ENCODE assay signal across 11 cellular contexts in the genomic region with DNA sequence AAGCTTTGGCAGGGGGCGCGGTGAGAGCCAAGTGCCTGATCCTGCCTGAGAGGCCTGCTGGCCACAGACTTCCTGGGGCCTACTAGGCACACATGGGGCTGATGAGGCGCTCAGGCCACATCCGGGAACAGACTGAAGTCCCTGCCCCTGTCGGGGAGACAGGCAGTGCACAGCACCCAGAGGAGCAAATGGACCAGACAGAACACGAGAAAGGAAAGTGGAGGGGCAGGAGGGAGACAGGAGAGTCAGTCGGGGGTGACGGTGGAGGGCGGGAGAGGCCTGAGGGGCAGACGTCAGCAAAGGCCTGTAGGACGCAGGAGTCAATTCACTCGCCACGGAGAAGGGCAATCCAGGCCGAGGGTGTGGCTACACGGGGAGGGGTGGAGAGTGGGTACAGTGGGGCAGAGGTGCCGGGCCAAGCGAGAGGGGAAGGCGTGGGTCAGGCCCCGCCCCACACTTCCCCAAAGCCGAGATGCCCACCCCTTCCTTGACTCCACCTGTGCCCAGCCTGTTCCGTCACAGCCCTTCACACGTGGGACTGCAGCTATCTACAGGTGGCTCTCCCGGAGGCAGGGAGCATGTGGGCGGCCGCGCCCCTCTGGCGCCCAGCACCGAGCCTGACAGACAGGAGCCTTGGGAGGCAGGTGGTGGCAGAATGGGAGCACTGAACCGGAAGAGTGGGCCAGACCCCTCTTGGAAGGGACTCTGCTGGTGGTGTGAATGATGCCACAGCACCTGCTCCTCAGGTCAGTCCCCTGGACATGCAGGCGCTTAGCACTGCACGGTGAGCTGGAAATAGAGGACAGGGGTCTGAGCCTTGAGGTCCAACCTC. TPM values are rescaled to one million over a fixed set of nuclear protein-coding genes. Genes with fewer than 3 reads are reported as not detected.
DNase-seq lines count a peak whose midpoint lies in the region; ATAC-seq and TF ChIP-seq lines count a peak whose summit lies in the region.
"Had no signal": no experiment of that assay in that cellular context is flagged by ENCODE, and none has a peak within 500 bp of the region (broad histone marks: within the 10 kb centered on the region; RNA-seq: fewer than 3 reads in every experiment).

No MANE protein-coding gene starts in this region.

- ATAC-seq in left ventricle myocardium superior (peak; percentile 5), right lobe of liver (no peak), upper lobe of left lung (ENCODE audit: low FRiP score in 2 of 2) (peak; percentile 56)
- peak; percentile 54 for ATAC-seq in activated T-helper 17 cell treated with anti-CD3 and anti-CD28 coated beads, Interleukin-2, amount 50 U/mL, for 72 hours (replicated peaks)

- no peak overlapping the region for H3K27ac ChIP-seq in right atrium auricular region
- no peak overlapping the region for H3K27ac ChIP-seq in right lobe of liver
- H3K27ac ChIP-seq in upper lobe of left lung, result peak overlapping the region in 3 of 4 donors; percentile 2 to 54 (median 32)
- H3K27ac ChIP-seq in GM23248, result no peak overlapping the region
- H3K27ac ChIP-seq: C4-2B, neutrophil had no signal

- no peaks in the 10 kb centered on the region for H3K4me1 ChIP-seq in right atrium auricular region
- H3K4me1 ChIP-seq in right lobe of liver, result peaks cover 0 to 16% (median 8%) of the 10 kb centered on the region in 4 donors
- H3K4me1 ChIP-seq in upper lobe of left lung, result peaks cover 0 to 6% (median 2%) of the 10 kb centered on the region in 4 donors
- no peaks in the 10 kb centered on the region for H3K4me1 ChIP-seq in GM23248 (ENCODE audit: insufficient read depth)

- no peak for TF ChIP-seq EP300 in upper lobe of left lung (IDR thresholded peaks at IDR 0.05)

- in situ Hi-C loops in GM23248 (cut with MboI), result no loop called here

- H3K79me2 ChIP-seq in GM23248 (ENCODE audit: insufficient read depth), result peaks cover 19% of the 10 kb centered on the region; the same call in 1 of the 2 replicates

- H3K27ac Mint-ChIP-seq in activated T-helper 17 cell treated with anti-CD3 and anti-CD28 coated beads, Interleukin-2, amount 50 U/mL, for 72 hours, result peak overlapping the region; percentile 84

- no peaks in the 10 kb centered on the region for H3K27me3 Mint-ChIP-seq in activated T-helper 17 cell treated with anti-CD3 and anti-CD28 coated beads, Interleukin-2, amount 50 U/mL, for 72 hours

- H3F3A ChIP-seq in GM23248 (ENCODE audit: insufficient read depth), result peaks cover 23% of the 10 kb centered on the region

- TF ChIP-seq CTCF in right atrium auricular region (IDR thresholded peaks at IDR 0.05), result no peak
- TF ChIP-seq CTCF in right lobe of liver (IDR thresholded peaks at IDR 0.05), result no peak
- peak in 1 of 6 experiments; percentile 4 for TF ChIP-seq CTCF in upper lobe of left lung (IDR thresholded peaks at IDR 0.05)

- no peak for TF ChIP-seq POLR2A in right lobe of liver (IDR thresholded peaks at IDR 0.05)
- TF ChIP-seq POLR2A in upper lobe of left lung (IDR thresholded peaks at IDR 0.05), result no peak

- H3K27me3 ChIP-seq in right atrium auricular region (no peaks in the 10 kb centered on the region), right lobe of liver (no peaks in the 10 kb centered on the region), upper lobe of left lung (no peaks in the 10 kb centered on the region), GM23248 (replicated peaks; ENCODE audit: insufficient read depth) (no peaks in the 10 kb centered on the region)
- H3K27me3 ChIP-seq: neutrophil had no signal

- H3K4me2 ChIP-seq in GM23248 (ENCODE audit: unreplicated experiment), result no peak overlapping the region

- H4K20me1 ChIP-seq in GM23248 (ENCODE audit: insufficient read depth), result no peaks in the 10 kb centered on the region

- peak overlapping the region; percentile 66 for H3K4me3 Mint-ChIP-seq in activated T-helper 17 cell treated with anti-CD3 and anti-CD28 coated beads, Interleukin-2, amount 50 U/mL, for 72 hours

- H3K36me3 ChIP-seq in right atrium auricular region (peaks cover 98% of the 10 kb centered on the region), right lobe of liver (peaks cover 6 to 94% (median 50%) of the 10 kb centered on the region in 4 donors), upper lobe of left lung (peaks cover 29 to 98% (median 83%) of the 10 kb centered on the region in 4 donors), GM23248 (ENCODE audit: low read depth) (peaks cover 62% of the 10 kb centered on the region)

- no peaks in the 10 kb centered on the region for H3K9me2 ChIP-seq in GM23248 (ENCODE audit: insufficient read depth)

- H3K36me3 Mint-ChIP-seq in activated T-helper 17 cell treated with anti-CD3 and anti-CD28 coated beads, Interleukin-2, amount 50 U/mL, for 72 hours (ENCODE audit: low read depth), result peaks cover 100% of the 10 kb centered on the region

- H3K9ac ChIP-seq in GM23248, result no peak overlapping the region

- H3K9me3 ChIP-seq in right atrium auricular region, result no peaks in the 10 kb centered on the region
- no peaks in the 10 kb centered on the region for H3K9me3 ChIP-seq in right lobe of liver
- H3K9me3 ChIP-seq in upper lobe of left lung, result no peaks in the 10 kb centered on the region
- H3K9me3 ChIP-seq in GM23248 (ENCODE audit: low read depth), result no peaks in the 10 kb centered on the region
- H3K9me3 ChIP-seq: neutrophil had no signal

- no peak for DNase-seq in left ventricle myocardium superior
- no peak for DNase-seq in right atrium auricular region (ENCODE audit: low spot score)
- DNase-seq in right lobe of liver, result peak; percentile 19 to 49 (median 43)
- peak in 1 of 2 donors; percentile 82 for DNase-seq in upper lobe of left lung
- DNase-seq in NK-92 treated with Interleukin-12 subunit alpha and Interleukin-12 subunit beta, amount 100 ng/mL, for 24 hours (lab: John Stamatoyannopoulos, UW), result no peak
- no peak for DNase-seq in GM23248
- DNase-seq in C1 segment of cervical spinal cord (lab: John Stamatoyannopoulos, UW), result no peak
- DNase-seq: NCI-H2029 treated with DMSO at 0.1 percent for 48 hours had no signal

- 76% methylated on average over 12 of the region's 31 CpGs for WGBS in right lobe of liver (ENCODE audit: insufficient coverage, low coverage, low lambda C conversion rate, missing lambda C conversion rate)
- WGBS in upper lobe of left lung, 2 donors, result 70 to 83% methylated on average over 24 to 30 of the region's 31 CpGs
- 81 to 88% methylated on average over 20 to 31 of the region's 31 CpGs for WGBS in GM23248 (ENCODE audit: low coverage in 1 of 2, low lambda C conversion rate in 2 of 2, missing lambda C conversion rate in 2 of 2), 2 experiments

- H3K9me3 Mint-ChIP-seq in activated T-helper 17 cell treated with anti-CD3 and anti-CD28 coated beads, Interleukin-2, amount 50 U/mL, for 72 hours, result no peaks in the 10 kb centered on the region

- H3K4me3 ChIP-seq in right atrium auricular region (no peak overlapping the region), right lobe of liver (no peak overlapping the region), upper lobe of left lung (no peak overlapping the region), GM23248 (no peak overlapping the region)

- no peak overlapping the region for H2AFZ ChIP-seq in GM23248

- peaks cover 12% of the 10 kb centered on the region for H3K4me1 Mint-ChIP-seq in activated T-helper 17 cell treated with anti-CD3 and anti-CD28 coated beads, Interleukin-2, amount 50 U/mL, for 72 hours

- intact Hi-C loops in left ventricle myocardium superior (cut with micrococcal nuclease), result no loop called here
- intact Hi-C loops in right lobe of liver (cut with DNase I), result no loop called here

RNA-seq across cellular contexts. Expression of a gene that starts 20.5 kb away (rescaled TPM):
- total RNA-seq in left ventricle myocardium superior (19.9 TPM), right atrium auricular region (10 to 100 TPM; 12.2 to 14.2 TPM), right lobe of liver (10 to 100 TPM; 16.1 to 24.7 (median 19.5) TPM), upper lobe of left lung (10 to 100 TPM; 17.2 to 30.4 (median 22.4) TPM)
- 10 to 100 TPM; 86.5 to 96.8 TPM for total RNA-seq in activated T-helper 17 cell treated with anti-CD3 and anti-CD28 coated beads, Interleukin-2, amount 50 U/mL, for 72 hours
- total RNA-seq in GM23248 (2014; rRNA removed; shearing (Covaris generic)), result 15.9 and 20.6 TPM in 2 replicates
- polyA plus RNA-seq in GM23248 (2016; fragmentation: Nextera tagmentation; extraction: Ambion mirVana), result 19.3 and 20.5 TPM in 2 replicates

RNA-seq across cellular contexts. Expression of a gene that starts 20.6 kb away (rescaled TPM):
- 9.2 TPM for total RNA-seq in left ventricle myocardium superior
- total RNA-seq in right atrium auricular region, result 1 to 10 TPM; 7.0 to 8.2 TPM
- total RNA-seq in activated T-helper 17 cell treated with anti-CD3 and anti-CD28 coated beads, Interleukin-2, amount 50 U/mL, for 72 hours, result 1 to 10 TPM; 3.2 to 5.7 TPM
- total RNA-seq in right lobe of liver, result 1 to 10 TPM; 1.0 to 4.3 (median 2.8) TPM
- total RNA-seq in upper lobe of left lung, result 10 to 100 TPM in 1 of 6 donors, 1 to 10 TPM in 5; 3.3 to 10.4 (median 4.7) TPM
- 5.8 and 7.1 TPM in 2 replicates for total RNA-seq in GM23248 (2014; rRNA removed; shearing (Covaris generic))
- 5.1 and 6.5 TPM in 2 replicates for polyA plus RNA-seq in GM23248 (2016; fragmentation: Nextera tagmentation; extraction: Ambion mirVana)

Comparison
In these comparisons a context has a peak if more than half of its experiments do, and no peak if none do; other contexts are left out.
1. ATAC-seq: peak in left ventricle myocardium superior (single experiment), activated T-helper 17 cell treated with anti-CD3 and anti-CD28 coated beads, Interleukin-2, amount 50 U/mL, for 72 hours (single experiment) and upper lobe of left lung (2 of 2); none in right lobe of liver (0 of 4).
2. DNase-seq: peak in right lobe of liver (3 of 3); none in left ventricle myocardium superior (single experiment), right atrium auricular region (single experiment), NK-92 treated with Interleukin-12 subunit alpha and Interleukin-12 subunit beta, amount 100 ng/mL, for 24 hours (single experiment), GM23248 (single experiment) and C1 segment of cervical spinal cord (0 of 14).
3. H3K27ac ChIP-seq: peak in upper lobe of left lung (3 of 4); none in right atrium auricular region (0 of 2), right lobe of liver (0 of 3) and GM23248 (single experiment).